In the genomic region with DNA sequence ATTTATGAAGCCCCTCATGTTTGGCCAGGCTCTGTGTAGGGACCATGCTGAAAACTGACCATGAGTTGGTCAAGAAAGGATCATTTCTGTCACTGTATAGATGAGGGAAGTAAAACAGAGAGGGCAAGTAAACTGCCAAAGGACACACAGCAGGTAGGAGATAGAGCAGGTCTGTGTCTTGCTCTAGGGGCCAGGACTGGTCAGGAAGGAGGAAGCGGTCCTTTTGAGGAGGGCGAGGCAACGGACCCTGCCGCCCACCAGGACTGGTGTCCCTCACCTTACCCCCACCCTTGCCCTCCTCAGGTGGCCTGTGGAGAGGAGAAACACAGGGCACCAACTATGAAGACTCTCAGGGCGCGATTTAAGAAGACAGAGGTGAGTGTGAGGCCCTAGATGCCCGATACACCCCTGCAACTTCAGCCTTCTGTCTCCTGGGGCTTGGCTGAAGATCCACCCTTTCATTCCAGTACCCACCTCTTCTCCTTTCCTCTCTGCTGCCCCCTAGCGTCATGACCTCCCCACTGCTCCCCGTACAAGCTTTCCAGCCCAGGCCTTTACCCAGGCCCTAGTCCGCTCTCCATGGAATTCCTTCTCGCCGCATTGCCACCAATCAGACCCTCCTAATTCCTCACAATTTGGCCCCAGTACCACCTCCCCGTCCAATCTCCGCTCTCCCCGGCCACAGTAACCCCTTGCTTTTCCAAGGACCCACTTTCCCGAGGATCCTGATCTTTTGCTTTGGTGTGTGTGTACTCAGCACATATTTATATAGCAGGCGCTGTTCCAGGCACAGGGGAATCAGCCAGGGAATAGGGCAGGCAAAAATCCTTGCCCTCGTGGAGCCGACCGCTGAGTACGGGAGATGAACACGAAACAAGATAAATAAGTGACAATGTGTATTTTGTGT, we compare ENCODE assay signal across 8 cellular contexts. TPM values are rescaled to one million over a fixed set of nuclear protein-coding genes. Genes with fewer than 3 reads are reported as not detected.
DNase-seq lines count a peak whose midpoint lies in the region; ATAC-seq and TF ChIP-seq lines count a peak whose summit lies in the region.

No MANE protein-coding gene starts in this region.

- H3K27me3 ChIP-seq in AG04450 (ENCODE audit: control insufficient read depth, insufficient read depth, low read length) (no peaks in the 10 kb centered on the region), GM23338 (ENCODE audit: insufficient read depth) (no peaks in the 10 kb centered on the region)

- peak overlapping the region; percentile 89 for H2AFZ ChIP-seq in GM23338

- peak overlapping the region; percentile 6; the same call in 1 of the 3 replicates for H3K4me3 Mint-ChIP-seq in GM23338
- no peak overlapping the region for H3K4me3 Mint-ChIP-seq in memory B cell

- peak; percentile 85 for ATAC-seq in GM23338
- ATAC-seq in memory B cell (ENCODE audit: low read depth): peak; percentile 34
- no peak for ATAC-seq in GM19328 (IDR thresholded peaks at IDR 0.05; ENCODE audit: unreplicated experiment)

- H3K79me2 ChIP-seq in GM23338 (replicated peaks; ENCODE audit: insufficient read depth): no peaks in the 10 kb centered on the region; the same call in 1 of the 2 replicates

- H4K20me1 ChIP-seq in GM23338 (replicated peaks; ENCODE audit: insufficient read depth): no peaks in the 10 kb centered on the region

- CTCF ChIA-PET in AG04450 (lab: Charles Lee): interaction anchor here (1.2 to 1.6 kb wide), 2 partner anchors 16 to 196 kb away, joined by 4 read pairs; no protein-coding TSS in a partner anchor

- TF ChIP-seq CTCF in AG04450 (IDR thresholded peaks at IDR 0.05; ENCODE audit: low read depth, low read length) (peak; percentile 89), GM23338 (conservative IDR thresholded peaks at IDR 0.05; ENCODE audit: low read depth in 2 of 2) (peak; percentile 84 to 94)

- peak overlapping the region; percentile 71 for H3K4me2 ChIP-seq in GM23338

- H3K36me3 Mint-ChIP-seq in GM23338 (ENCODE audit: low read depth) (no peaks in the 10 kb centered on the region), memory B cell (peaks cover 2% of the 10 kb centered on the region)

- peaks cover 3% of the 10 kb centered on the region; the same call in 1 of the 2 replicates for H3F3A ChIP-seq in GM23338 (replicated peaks; ENCODE audit: low read depth)

- H3K9me3 ChIP-seq in AG04450 (ENCODE audit: control insufficient read depth, insufficient read depth, low read length): peaks cover 4% of the 10 kb centered on the region; the same call in 1 of the 2 replicates

- H3K9me3 Mint-ChIP-seq in GM23338 (no peaks in the 10 kb centered on the region; the same call in 1 of the 3 replicates), memory B cell (peaks cover 2% of the 10 kb centered on the region)

- no peak overlapping the region for H3K27ac Mint-ChIP-seq in GM23338
- no peak overlapping the region for H3K27ac Mint-ChIP-seq in memory B cell

- no peaks in the 10 kb centered on the region for H3K36me3 ChIP-seq in GM23338 (ENCODE audit: insufficient read depth)

- H3K27ac ChIP-seq in AG04450 (ENCODE audit: low read depth, low read length) (no peak overlapping the region), GM23338 (ENCODE audit: low read depth) (no peak overlapping the region)

- peaks cover 6% of the 10 kb centered on the region; the same call in 1 of the 2 replicates for H3K4me1 ChIP-seq in GM23338 (ENCODE audit: insufficient read depth)

- H3K4me3 ChIP-seq in AG04450 (ENCODE audit: low read depth, low read length): no peak overlapping the region
- 0 out of 2 replicates have a peak overlapping the region, but pooled peaks have one; percentile 32 for H3K4me3 ChIP-seq in GM23338

- POLR2A ChIA-PET in AG04450 (lab: Yijun Ruan, JAX): interaction anchor here (0.6 kb wide), 1 partner anchor 201 kb away, joined by 4 read pairs; the partner anchor contains the start of gene EEF2

- H3K9me2 ChIP-seq in GM23338 (ENCODE audit: insufficient read depth): no peaks in the 10 kb centered on the region

- peak; percentile 39 for DNase-seq in AG04450 (ENCODE audit: low read depth, low spot score)
- DNase-seq in GM23338 (ENCODE audit: low spot score): peak; percentile 96
- DNase-seq in NCI-H526 treated with DMSO at 0.1 percent for 48 hours (lab: John Stamatoyannopoulos, UW): peak; percentile 18
- peak; percentile 76 for DNase-seq in activated CD4-positive, alpha-beta T cell treated with anti-CD3 and anti-CD28 coated beads, Interleukin-2, amount 50 U/mL, for 1 hour
- peak; percentile 34 to 66 for DNase-seq in dermis microvascular lymphatic vessel endothelial cell (ENCODE audit: low read depth in 2 of 2)
- peak; percentile 66 for DNase-seq in memory B cell (ENCODE audit: low spot score in 2 of 2)
- DNase-seq in stimulated activated CD8-positive, alpha-beta memory T cell treated with anti-CD3 and anti-CD28 coated beads, Interleukin-15, amount 100 ng/mL, for 4 hours (ENCODE audit: low read depth in 2 of 2): peak; percentile 32 to 55

- peaks cover 9% of the 10 kb centered on the region for H3K27me3 Mint-ChIP-seq in GM23338 (ENCODE audit: insufficient read depth, low read depth, poor library complexity)
- peaks cover 14% of the 10 kb centered on the region for H3K27me3 Mint-ChIP-seq in memory B cell

- H3K4me1 Mint-ChIP-seq in GM23338 (no peaks in the 10 kb centered on the region; the same call in 2 of the 3 replicates), memory B cell (peaks cover 26% of the 10 kb centered on the region)

TF ChIP-seq in GM23338, 12 proteins besides CTCF, POLR2A, EP300 and RAD21 (continues in another document):
- TF ChIP-seq STAT1 (IDR thresholded peaks at IDR 0.05; ENCODE audit: unreplicated experiment) (no peak), CREB1 (CRISPR knock-in tag; IDR thresholded peaks at IDR 0.05; ENCODE audit: low read depth) (0 out of 2 replicates have a peak, but pooled peaks have one; percentile 17), ETS1 (IDR thresholded peaks at IDR 0.05) (no peak), ZNF114 (CRISPR knock-in tag; IDR thresholded peaks at IDR 0.05) (no peak)

RNA-seq across cellular contexts. Expression of gene ANKRD24, which starts 3.9 kb away (rescaled TPM):
- 0.10 and 0.11 TPM in 2 replicates for polyA plus RNA-seq in AG04450 (2011; rRNA removed)
- 0.04 and 0.09 TPM in 2 replicates for polyA minus RNA-seq in AG04450 (2011; rRNA and poly(A)+ RNA removed)
- 13.4 and 18.0 TPM in 2 replicates for total RNA-seq in GM23338 (2014; rRNA removed; shearing (Covaris generic))
- polyA plus RNA-seq in GM23338 (2016; fragmentation: Nextera tagmentation; extraction: Ambion mirVana): 3.7 and 4.5 TPM in 2 replicates
- 0.13 and 0.38 TPM in 2 replicates for total RNA-seq in dermis microvascular lymphatic vessel endothelial cell

RNA-seq across cellular contexts. Expression of gene SIRT6, which starts 4.0 kb away (rescaled TPM):
- polyA plus RNA-seq in AG04450 (2011; rRNA removed) (12.6 and 16.0 TPM in 2 replicates), GM23338 (2016; fragmentation: Nextera tagmentation; extraction: Ambion mirVana) (18.9 and 19.3 TPM in 2 replicates)
- polyA minus RNA-seq in AG04450 (2011; rRNA and poly(A)+ RNA removed): 7.6 and 10.8 TPM in 2 replicates
- 15.8 and 26.7 TPM in 2 replicates for total RNA-seq in GM23338 (2014; rRNA removed; shearing (Covaris generic))
- total RNA-seq in dermis microvascular lymphatic vessel endothelial cell: 9.0 and 12.3 TPM in 2 replicates

RNA-seq across cellular contexts. Expression of gene CREB3L3, which starts 32.9 kb away (rescaled TPM):
- polyA plus RNA-seq in AG04450 (2011; rRNA removed) (not detected in 2 replicates), GM23338 (2016; fragmentation: Nextera tagmentation; extraction: Ambion mirVana) (0.26 and 0.42 TPM in 2 replicates)
- not detected in 2 replicates for polyA minus RNA-seq in AG04450 (2011; rRNA and poly(A)+ RNA removed)
- total RNA-seq in GM23338 (2014; rRNA removed; shearing (Covaris generic)): not detected in 2 replicates
- total RNA-seq in dermis microvascular lymphatic vessel endothelial cell: not detected in 2 replicates

RNA-seq across cellular contexts. Expression of gene EBI3, which starts 43.0 kb away (rescaled TPM):
- polyA plus RNA-seq in AG04450 (2011; rRNA removed) (1.1 and 1.3 TPM in 2 replicates), GM23338 (2016; fragmentation: Nextera tagmentation; extraction: Ambion mirVana) (1.4 and 1.6 TPM in 2 replicates)
- 0.22 and 1.6 TPM in 2 replicates for polyA minus RNA-seq in AG04450 (2011; rRNA and poly(A)+ RNA removed)
- total RNA-seq in GM23338 (2014; rRNA removed; shearing (Covaris generic)): 0.52 TPM in 1 of 2 replicates, not detected in the other
- total RNA-seq in dermis microvascular lymphatic vessel endothelial cell: 0.26 and 1.5 TPM in 2 replicates

Comparison
In these comparisons a context has a peak if more than half of its experiments do, and no peak if none do; other contexts are left out.
1. DNase-seq: peak in every context shown above with its lines; median percentile 96 in GM23338; 76 in activated CD4-positive, alpha-beta T cell treated with anti-CD3 and anti-CD28 coated beads, Interleukin-2, amount 50 U/mL, for 1 hour; 66 in memory B cell; 50 in dermis microvascular lymphatic vessel endothelial cell; 44 in stimulated activated CD8-positive, alpha-beta memory T cell treated with anti-CD3 and anti-CD28 coated beads, Interleukin-15, amount 100 ng/mL, for 4 hours; 39 in AG04450; 18 in NCI-H526 treated with DMSO at 0.1 percent for 48 hours.
2. RNA of gene ANKRD24, which starts 3.9 kb away (total RNA-seq): 13.4 to 18.0 TPM in GM23338; 0.13 to 0.38 TPM in dermis microvascular lymphatic vessel endothelial cell; every median in the first group is over 10 times any median in the second.